Comparison of ENCODE assay signal across 1 cellular context in the genomic region with DNA sequence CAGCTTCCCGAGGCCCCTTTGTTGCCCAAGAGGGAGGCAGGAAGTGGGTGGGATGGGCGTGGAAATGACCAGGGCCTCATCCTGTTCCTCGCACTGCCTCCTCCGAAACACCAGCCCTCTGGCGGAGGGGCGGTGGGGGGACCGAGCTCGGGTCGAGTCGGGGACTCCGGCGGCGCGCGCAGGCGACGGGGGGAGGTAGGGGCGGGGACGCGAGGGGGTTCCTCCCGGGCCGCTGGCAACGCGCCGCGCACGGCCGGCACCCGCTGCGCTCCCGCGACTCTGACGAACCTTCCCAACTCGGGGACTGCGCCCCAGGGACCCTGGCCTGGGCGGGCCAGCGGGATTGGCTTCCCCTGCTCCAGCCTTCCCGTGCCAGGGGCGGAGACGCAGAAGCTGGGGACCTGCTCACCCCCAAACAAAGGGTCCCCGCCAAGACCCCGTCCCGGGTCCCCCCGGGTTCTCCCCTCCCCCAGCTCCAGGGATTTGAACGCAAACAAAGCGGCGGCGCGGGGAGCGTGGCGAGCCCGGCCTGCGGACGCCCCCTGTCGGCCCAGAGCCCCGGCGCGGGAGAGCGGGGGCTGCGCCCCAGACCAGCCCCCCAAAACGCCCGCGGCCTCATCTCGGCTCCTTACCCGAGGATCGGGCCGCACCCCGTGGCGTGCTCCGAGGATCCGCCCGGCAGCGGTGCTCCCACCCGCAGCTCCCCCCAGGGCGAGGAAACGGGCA.
A peak's percentile ranks its signal among the peaks of the same experiment; 100 is the strongest.
TF ChIP-seq lines count a peak whose summit lies in the region.

No MANE protein-coding gene starts in this region.

TF ChIP-seq in K562, 482 proteins besides CTCF, POLR2A, EP300 and RAD21 (continues in another document):
- no peak for TF ChIP-seq ARID1B (IDR thresholded peaks at IDR 0.05)
- peak; percentile 42 for TF ChIP-seq PRPF4 (IDR thresholded peaks at IDR 0.05; ENCODE audit: insufficient read depth, low read depth, low read length, poor library complexity, severe bottlenecking)
- peak; percentile 60 for TF ChIP-seq U2AF1 (optimal IDR thresholded peaks at IDR 0.05; ENCODE audit: low read depth, low read length)
- peak; percentile 43 for TF ChIP-seq NFIC (IDR thresholded peaks at IDR 0.05)
- 0 out of 2 replicates have a peak, but pooled peaks have one; percentile 11 for TF ChIP-seq CBX1 (IDR thresholded peaks at IDR 0.05; ENCODE audit: low read depth)
- TF ChIP-seq, protein P1, sequence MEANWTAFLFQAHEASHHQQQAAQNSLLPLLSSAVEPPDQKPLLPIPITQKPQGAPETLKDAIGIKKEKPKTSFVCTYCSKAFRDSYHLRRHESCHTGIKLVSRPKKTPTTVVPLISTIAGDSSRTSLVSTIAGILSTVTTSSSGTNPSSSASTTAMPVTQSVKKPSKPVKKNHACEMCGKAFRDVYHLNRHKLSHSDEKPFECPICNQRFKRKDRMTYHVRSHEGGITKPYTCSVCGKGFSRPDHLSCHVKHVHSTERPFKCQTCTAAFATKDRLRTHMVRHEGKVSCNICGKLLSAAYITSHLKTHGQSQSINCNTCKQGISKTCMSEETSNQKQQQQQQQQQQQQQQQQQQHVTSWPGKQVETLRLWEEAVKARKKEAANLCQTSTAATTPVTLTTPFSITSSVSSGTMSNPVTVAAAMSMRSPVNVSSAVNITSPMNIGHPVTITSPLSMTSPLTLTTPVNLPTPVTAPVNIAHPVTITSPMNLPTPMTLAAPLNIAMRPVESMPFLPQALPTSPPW (CRISPR knock-in tag; IDR thresholded peaks at IDR 0.05) = peak; percentile 90
- TF ChIP-seq FOXM1 (IDR thresholded peaks at IDR 0.05; ENCODE audit: low read depth) = peak; percentile 77
- TF ChIP-seq FOXM1 (CRISPR knock-in tag; IDR thresholded peaks at IDR 0.05; ENCODE audit: low read depth) = 0 out of 2 replicates have a peak, but pooled peaks have one; percentile 45
- no peak; the same call in 1 of the 2 replicates for TF ChIP-seq CEBPG (CRISPR knock-in tag; IDR thresholded peaks at IDR 0.05)
- peak in 1 of 2 experiments; percentile 84; a peak in 3 of 4 replicates for TF ChIP-seq CEBPG (tag; conservative IDR thresholded peaks at IDR 0.05 in 1 of 2, IDR thresholded peaks at IDR 0.05 in 1 of 2)
- TF ChIP-seq KAT7 (CRISPR knock-in tag; IDR thresholded peaks at IDR 0.05; ENCODE audit: borderline replicate concordance) = peak; percentile 55; the same call in 1 of the 2 replicates
- TF ChIP-seq TEAD4 (IDR thresholded peaks at IDR 0.05; ENCODE audit: low read length) = peak; percentile 14; the same call in 1 of the 2 replicates
- no peak for TF ChIP-seq TEAD4 (CRISPR knock-in tag; IDR thresholded peaks at IDR 0.05; ENCODE audit: borderline replicate concordance)
- TF ChIP-seq MXI1 (IDR thresholded peaks at IDR 0.05; ENCODE audit: low read depth, low read length) = no peak
- TF ChIP-seq CREB1 (IDR thresholded peaks at IDR 0.05) = 0 out of 2 replicates have a peak, but pooled peaks have one; percentile 5
- TF ChIP-seq CREB1 (CRISPR knock-in tag; IDR thresholded peaks at IDR 0.05) = no peak
- peak; percentile 95 for TF ChIP-seq ZBTB7A (IDR thresholded peaks at IDR 0.05; ENCODE audit: borderline replicate concordance, control insufficient read depth, low read depth, low read length)
- peak; percentile 64; the same call in 1 of the 2 replicates for TF ChIP-seq GATAD2A (IDR thresholded peaks at IDR 0.05)
- TF ChIP-seq, protein P2, sequence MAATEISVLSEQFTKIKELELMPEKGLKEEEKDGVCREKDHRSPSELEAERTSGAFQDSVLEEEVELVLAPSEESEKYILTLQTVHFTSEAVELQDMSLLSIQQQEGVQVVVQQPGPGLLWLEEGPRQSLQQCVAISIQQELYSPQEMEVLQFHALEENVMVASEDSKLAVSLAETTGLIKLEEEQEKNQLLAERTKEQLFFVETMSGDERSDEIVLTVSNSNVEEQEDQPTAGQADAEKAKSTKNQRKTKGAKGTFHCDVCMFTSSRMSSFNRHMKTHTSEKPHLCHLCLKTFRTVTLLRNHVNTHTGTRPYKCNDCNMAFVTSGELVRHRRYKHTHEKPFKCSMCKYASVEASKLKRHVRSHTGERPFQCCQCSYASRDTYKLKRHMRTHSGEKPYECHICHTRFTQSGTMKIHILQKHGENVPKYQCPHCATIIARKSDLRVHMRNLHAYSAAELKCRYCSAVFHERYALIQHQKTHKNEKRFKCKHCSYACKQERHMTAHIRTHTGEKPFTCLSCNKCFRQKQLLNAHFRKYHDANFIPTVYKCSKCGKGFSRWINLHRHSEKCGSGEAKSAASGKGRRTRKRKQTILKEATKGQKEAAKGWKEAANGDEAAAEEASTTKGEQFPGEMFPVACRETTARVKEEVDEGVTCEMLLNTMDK (IDR thresholded peaks at IDR 0.05; ENCODE audit: borderline replicate concordance, insufficient read depth, low read depth, low read length, poor library complexity, severe bottlenecking) = peak; percentile 94
- TF ChIP-seq ARID2 (IDR thresholded peaks at IDR 0.05) = no peak
- no peak for TF ChIP-seq MEF2D (tag; conservative IDR thresholded peaks at IDR 0.05; ENCODE audit: low read depth)
- TF ChIP-seq SPI1 (IDR thresholded peaks at IDR 0.05; ENCODE audit: borderline replicate concordance, low read depth, low read length) = peak; percentile 55; the same call in 1 of the 2 replicates
- peak; percentile 79; the same call in 1 of the 2 replicates for TF ChIP-seq SMAD4 (CRISPR knock-in tag; conservative IDR thresholded peaks at IDR 0.05)
- peak; percentile 67; the same call in 1 of the 2 replicates for TF ChIP-seq XRCC5 (IDR thresholded peaks at IDR 0.05; ENCODE audit: low read depth, low read length)
- TF ChIP-seq MAZ (CRISPR knock-in tag; conservative IDR thresholded peaks at IDR 0.05 in 1 of 2, IDR thresholded peaks at IDR 0.05 in 1 of 2) = peak; percentile 75 to 91; a peak in 3 of 4 replicates
- peak; percentile 37; the same call in 1 of the 2 replicates for TF ChIP-seq PHF8 (IDR thresholded peaks at IDR 0.05; ENCODE audit: borderline replicate concordance, low read length)
- TF ChIP-seq, protein P3, sequence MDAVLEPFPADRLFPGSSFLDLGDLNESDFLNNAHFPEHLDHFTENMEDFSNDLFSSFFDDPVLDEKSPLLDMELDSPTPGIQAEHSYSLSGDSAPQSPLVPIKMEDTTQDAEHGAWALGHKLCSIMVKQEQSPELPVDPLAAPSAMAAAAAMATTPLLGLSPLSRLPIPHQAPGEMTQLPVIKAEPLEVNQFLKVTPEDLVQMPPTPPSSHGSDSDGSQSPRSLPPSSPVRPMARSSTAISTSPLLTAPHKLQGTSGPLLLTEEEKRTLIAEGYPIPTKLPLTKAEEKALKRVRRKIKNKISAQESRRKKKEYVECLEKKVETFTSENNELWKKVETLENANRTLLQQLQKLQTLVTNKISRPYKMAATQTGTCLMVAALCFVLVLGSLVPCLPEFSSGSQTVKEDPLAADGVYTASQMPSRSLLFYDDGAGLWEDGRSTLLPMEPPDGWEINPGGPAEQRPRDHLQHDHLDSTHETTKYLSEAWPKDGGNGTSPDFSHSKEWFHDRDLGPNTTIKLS (IDR thresholded peaks at IDR 0.05; ENCODE audit: borderline replicate concordance, low read depth) = no peak; the same call in 1 of the 2 replicates
- no peak for TF ChIP-seq ZNF354B (CRISPR knock-in tag; IDR thresholded peaks at IDR 0.05)
- TF ChIP-seq, protein P4, sequence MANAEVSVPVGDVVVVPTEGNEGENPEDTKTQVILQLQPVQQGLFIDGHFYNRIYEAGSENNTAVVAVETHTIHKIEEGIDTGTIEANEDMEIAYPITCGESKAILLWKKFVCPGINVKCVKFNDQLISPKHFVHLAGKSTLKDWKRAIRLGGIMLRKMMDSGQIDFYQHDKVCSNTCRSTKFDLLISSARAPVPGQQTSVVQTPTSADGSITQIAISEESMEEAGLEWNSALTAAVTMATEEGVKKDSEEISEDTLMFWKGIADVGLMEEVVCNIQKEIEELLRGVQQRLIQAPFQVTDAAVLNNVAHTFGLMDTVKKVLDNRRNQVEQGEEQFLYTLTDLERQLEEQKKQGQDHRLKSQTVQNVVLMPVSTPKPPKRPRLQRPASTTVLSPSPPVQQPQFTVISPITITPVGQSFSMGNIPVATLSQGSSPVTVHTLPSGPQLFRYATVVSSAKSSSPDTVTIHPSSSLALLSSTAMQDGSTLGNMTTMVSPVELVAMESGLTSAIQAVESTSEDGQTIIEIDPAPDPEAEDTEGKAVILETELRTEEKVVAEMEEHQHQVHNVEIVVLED (CRISPR knock-in tag; IDR thresholded peaks at IDR 0.05) = peak; percentile 53
- TF ChIP-seq, protein P5, sequence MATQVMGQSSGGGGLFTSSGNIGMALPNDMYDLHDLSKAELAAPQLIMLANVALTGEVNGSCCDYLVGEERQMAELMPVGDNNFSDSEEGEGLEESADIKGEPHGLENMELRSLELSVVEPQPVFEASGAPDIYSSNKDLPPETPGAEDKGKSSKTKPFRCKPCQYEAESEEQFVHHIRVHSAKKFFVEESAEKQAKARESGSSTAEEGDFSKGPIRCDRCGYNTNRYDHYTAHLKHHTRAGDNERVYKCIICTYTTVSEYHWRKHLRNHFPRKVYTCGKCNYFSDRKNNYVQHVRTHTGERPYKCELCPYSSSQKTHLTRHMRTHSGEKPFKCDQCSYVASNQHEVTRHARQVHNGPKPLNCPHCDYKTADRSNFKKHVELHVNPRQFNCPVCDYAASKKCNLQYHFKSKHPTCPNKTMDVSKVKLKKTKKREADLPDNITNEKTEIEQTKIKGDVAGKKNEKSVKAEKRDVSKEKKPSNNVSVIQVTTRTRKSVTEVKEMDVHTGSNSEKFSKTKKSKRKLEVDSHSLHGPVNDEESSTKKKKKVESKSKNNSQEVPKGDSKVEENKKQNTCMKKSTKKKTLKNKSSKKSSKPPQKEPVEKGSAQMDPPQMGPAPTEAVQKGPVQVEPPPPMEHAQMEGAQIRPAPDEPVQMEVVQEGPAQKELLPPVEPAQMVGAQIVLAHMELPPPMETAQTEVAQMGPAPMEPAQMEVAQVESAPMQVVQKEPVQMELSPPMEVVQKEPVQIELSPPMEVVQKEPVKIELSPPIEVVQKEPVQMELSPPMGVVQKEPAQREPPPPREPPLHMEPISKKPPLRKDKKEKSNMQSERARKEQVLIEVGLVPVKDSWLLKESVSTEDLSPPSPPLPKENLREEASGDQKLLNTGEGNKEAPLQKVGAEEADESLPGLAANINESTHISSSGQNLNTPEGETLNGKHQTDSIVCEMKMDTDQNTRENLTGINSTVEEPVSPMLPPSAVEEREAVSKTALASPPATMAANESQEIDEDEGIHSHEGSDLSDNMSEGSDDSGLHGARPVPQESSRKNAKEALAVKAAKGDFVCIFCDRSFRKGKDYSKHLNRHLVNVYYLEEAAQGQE (CRISPR knock-in tag; IDR thresholded peaks at IDR 0.05; ENCODE audit: low read depth) = no peak
- peak; percentile 19 for TF ChIP-seq SAP30 (IDR thresholded peaks at IDR 0.05; ENCODE audit: borderline replicate concordance, insufficient read depth, low read depth, low read length, poor library complexity, severe bottlenecking)
- peak; percentile 37; the same call in 1 of the 2 replicates for TF ChIP-seq RNF2 (IDR thresholded peaks at IDR 0.05)
- TF ChIP-seq, protein P6, sequence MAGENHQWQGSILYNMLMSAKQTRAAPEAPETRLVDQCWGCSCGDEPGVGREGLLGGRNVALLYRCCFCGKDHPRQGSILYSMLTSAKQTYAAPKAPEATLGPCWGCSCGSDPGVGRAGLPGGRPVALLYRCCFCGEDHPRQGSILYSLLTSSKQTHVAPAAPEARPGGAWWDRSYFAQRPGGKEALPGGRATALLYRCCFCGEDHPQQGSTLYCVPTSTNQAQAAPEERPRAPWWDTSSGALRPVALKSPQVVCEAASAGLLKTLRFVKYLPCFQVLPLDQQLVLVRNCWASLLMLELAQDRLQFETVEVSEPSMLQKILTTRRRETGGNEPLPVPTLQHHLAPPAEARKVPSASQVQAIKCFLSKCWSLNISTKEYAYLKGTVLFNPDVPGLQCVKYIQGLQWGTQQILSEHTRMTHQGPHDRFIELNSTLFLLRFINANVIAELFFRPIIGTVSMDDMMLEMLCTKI (IDR thresholded peaks at IDR 0.05; ENCODE audit: partially characterized antibody) = no peak
- peak; percentile 91 for TF ChIP-seq CXXC5 (CRISPR knock-in tag; IDR thresholded peaks at IDR 0.05)
- peak; percentile 80 for TF ChIP-seq CCNT2 (IDR thresholded peaks at IDR 0.05; ENCODE audit: borderline replicate concordance, extremely low read depth, insufficient read length, low read depth, low read length)
- no peak for TF ChIP-seq ATF1 (CRISPR knock-in tag; IDR thresholded peaks at IDR 0.05)
- peak; percentile 27; the same call in 1 of the 2 replicates for TF ChIP-seq ATF1 (tag; IDR thresholded peaks at IDR 0.05)
- TF ChIP-seq ZFX (CRISPR knock-in tag; IDR thresholded peaks at IDR 0.05) = peak; percentile 65
- TF ChIP-seq KDM5B (IDR thresholded peaks at IDR 0.05; ENCODE audit: insufficient replicate concordance, low read depth, low read length) = peak; percentile 51
- TF ChIP-seq ELF1 (tag; IDR thresholded peaks at IDR 0.05) = peak; percentile 41
- TF ChIP-seq GABPA (tag; conservative IDR thresholded peaks at IDR 0.05; ENCODE audit: low read depth) = peak; percentile 79
- TF ChIP-seq, protein P7, sequence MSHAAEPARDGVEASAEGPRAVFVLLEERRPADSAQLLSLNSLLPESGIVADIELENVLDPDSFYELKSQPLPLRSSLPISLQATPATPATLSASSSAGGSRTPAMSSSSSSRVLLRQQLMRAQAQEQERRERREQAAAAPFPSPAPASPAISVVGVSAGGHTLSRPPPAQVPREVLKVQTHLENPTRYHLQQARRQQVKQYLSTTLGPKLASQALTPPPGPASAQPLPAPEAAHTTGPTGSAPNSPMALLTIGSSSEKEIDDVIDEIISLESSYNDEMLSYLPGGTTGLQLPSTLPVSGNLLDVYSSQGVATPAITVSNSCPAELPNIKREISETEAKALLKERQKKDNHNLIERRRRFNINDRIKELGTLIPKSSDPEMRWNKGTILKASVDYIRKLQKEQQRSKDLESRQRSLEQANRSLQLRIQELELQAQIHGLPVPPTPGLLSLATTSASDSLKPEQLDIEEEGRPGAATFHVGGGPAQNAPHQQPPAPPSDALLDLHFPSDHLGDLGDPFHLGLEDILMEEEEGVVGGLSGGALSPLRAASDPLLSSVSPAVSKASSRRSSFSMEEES (CRISPR knock-in tag; IDR thresholded peaks at IDR 0.05) = 0 out of 2 replicates have a peak, but pooled peaks have one; percentile 1
- TF ChIP-seq, protein P8, sequence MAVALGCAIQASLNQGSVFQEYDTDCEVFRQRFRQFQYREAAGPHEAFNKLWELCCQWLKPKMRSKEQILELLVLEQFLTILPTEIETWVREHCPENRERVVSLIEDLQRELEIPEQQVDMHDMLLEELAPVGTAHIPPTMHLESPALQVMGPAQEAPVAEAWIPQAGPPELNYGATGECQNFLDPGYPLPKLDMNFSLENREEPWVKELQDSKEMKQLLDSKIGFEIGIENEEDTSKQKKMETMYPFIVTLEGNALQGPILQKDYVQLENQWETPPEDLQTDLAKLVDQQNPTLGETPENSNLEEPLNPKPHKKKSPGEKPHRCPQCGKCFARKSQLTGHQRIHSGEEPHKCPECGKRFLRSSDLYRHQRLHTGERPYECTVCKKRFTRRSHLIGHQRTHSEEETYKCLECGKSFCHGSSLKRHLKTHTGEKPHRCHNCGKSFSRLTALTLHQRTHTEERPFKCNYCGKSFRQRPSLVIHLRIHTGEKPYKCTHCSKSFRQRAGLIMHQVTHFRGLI (CRISPR knock-in tag; IDR thresholded peaks at IDR 0.05) = no peak
- TF ChIP-seq GTF2E2 (tag; IDR thresholded peaks at IDR 0.05) = peak; percentile 75
- TF ChIP-seq, protein P9, sequence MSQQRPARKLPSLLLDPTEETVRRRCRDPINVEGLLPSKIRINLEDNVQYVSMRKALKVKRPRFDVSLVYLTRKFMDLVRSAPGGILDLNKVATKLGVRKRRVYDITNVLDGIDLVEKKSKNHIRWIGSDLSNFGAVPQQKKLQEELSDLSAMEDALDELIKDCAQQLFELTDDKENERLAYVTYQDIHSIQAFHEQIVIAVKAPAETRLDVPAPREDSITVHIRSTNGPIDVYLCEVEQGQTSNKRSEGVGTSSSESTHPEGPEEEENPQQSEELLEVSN (IDR thresholded peaks at IDR 0.05; ENCODE audit: borderline replicate concordance in 1 of 2, extremely low read depth in 1 of 2, insufficient read depth in 1 of 2, insufficient read length in 1 of 2, low read depth in 1 of 2, low read length in 1 of 2, poor library complexity in 1 of 2, severe bottlenecking in 1 of 2) = peak; percentile 22 to 64
- TF ChIP-seq SUPT5H (IDR thresholded peaks at IDR 0.05) = 0 out of 2 replicates have a peak, but pooled peaks have one; percentile 49
